23 cellular contexts compared by ENCODE assay signal in genomic region chr2:10573709-10574108, GRCh38.
"Had no signal": no experiment of that assay in that cellular context is flagged by ENCODE, and none has a peak within 500 bp of the region (broad histone marks: within the 10 kb centered on the region; RNA-seq: fewer than 3 reads in every experiment).

No MANE protein-coding gene starts in this region.

- H3K27me3 Mint-ChIP-seq: activated naive CD8-positive, alpha-beta T cell treated with anti-CD3 and anti-CD28 coated beads, Interleukin-2, amount 10 ng/mL, durations not matched to agents 7 days and 5 days; activated T-cell treated with anti-CD3 and anti-CD28 coated beads, Interleukin-2, amount 50 U/mL, for 24 hours; stimulated activated naive CD8-positive, alpha-beta T cell treated with anti-CD3 and anti-CD28 coated beads, Interleukin-15, amount 100 ng/mL, for 72 hours; T-cell had no signal

- H3K27ac Mint-ChIP-seq: activated T-cell treated with anti-CD3 and anti-CD28 coated beads, Interleukin-2, amount 50 U/mL, for 24 hours; endodermal cell; natural killer cell; T-cell; WTC11 had no signal

- H3K9me3 Mint-ChIP-seq: activated naive CD8-positive, alpha-beta T cell treated with anti-CD3 and anti-CD28 coated beads, Interleukin-2, amount 10 ng/mL, durations not matched to agents 7 days and 5 days; activated T-cell treated with anti-CD3 and anti-CD28 coated beads, Interleukin-2, amount 50 U/mL, for 24 hours; endodermal cell; natural killer cell; stimulated activated naive CD8-positive, alpha-beta T cell treated with anti-CD3 and anti-CD28 coated beads, Interleukin-15, amount 100 ng/mL, for 72 hours; T-cell; WTC11 had no signal

- DNase-seq: activated naive CD4-positive, alpha-beta T cell treated with Interleukin-2 at 50 U/mL for 16 hours; activated naive CD8-positive, alpha-beta T cell treated with anti-CD3 and anti-CD28 coated beads, Interleukin-2, amount 10 ng/mL, durations not matched to agents 7 days and 5 days; activated T-cell treated with anti-CD3 and anti-CD28 coated beads, Interleukin-2, amount 50 U/mL, for 24 hours; amniotic stem cell; endodermal cell; foreskin fibroblast; left lung; midbrain; natural killer cell; pancreas; psoas muscle; spleen; stimulated activated CD4-positive, alpha-beta T cell treated with anti-CD3 and anti-CD28 coated beads, Interleukin-4, amount 100 ng/mL, for 1 hour; stimulated activated naive CD8-positive, alpha-beta T cell treated with anti-CD3 and anti-CD28 coated beads, Interleukin-15, amount 100 ng/mL, for 72 hours; T-cell; T1000 had no signal

- H3K4me3 Mint-ChIP-seq: activated naive CD8-positive, alpha-beta T cell treated with anti-CD3 and anti-CD28 coated beads, Interleukin-2, amount 10 ng/mL, durations not matched to agents 7 days and 5 days; activated T-cell treated with anti-CD3 and anti-CD28 coated beads, Interleukin-2, amount 50 U/mL, for 24 hours; endodermal cell; natural killer cell; stimulated activated naive CD8-positive, alpha-beta T cell treated with anti-CD3 and anti-CD28 coated beads, Interleukin-15, amount 100 ng/mL, for 72 hours; T-cell; WTC11 had no signal

- ATAC-seq: left lung; natural killer cell; pancreas; psoas muscle; stimulated activated naive CD8-positive, alpha-beta T cell treated with anti-CD3 and anti-CD28 coated beads, Interleukin-15, amount 100 ng/mL, for 72 hours; T-cell; WTC11 had no signal

- H3K4me3 ChIP-seq: breast epithelium, coronary artery, left lung, pancreas, psoas muscle, right atrium auricular region, spleen, suprapubic skin, tibial nerve had no signal

- H3K9me3 ChIP-seq: breast epithelium, left lung, neutrophil, pancreas, psoas muscle, right atrium auricular region, spleen, suprapubic skin, tibial nerve had no signal

- H3K4me1 Mint-ChIP-seq: endodermal cell; stimulated activated naive CD8-positive, alpha-beta T cell treated with anti-CD3 and anti-CD28 coated beads, Interleukin-15, amount 100 ng/mL, for 72 hours; WTC11 had no signal

- H3K27ac ChIP-seq: breast epithelium, coronary artery, left lung, neutrophil, pancreas, psoas muscle, right atrium auricular region, spleen, suprapubic skin, tibial nerve had no signal
